Comparison of ENCODE assay signal across 29 cellular contexts in genomic region chr16:58536278-58536677, GRCh38. TPM values are rescaled to one million over a fixed set of nuclear protein-coding genes. Genes with fewer than 3 reads are reported as not detected.
"Had no signal": no experiment of that assay in that cellular context is flagged by ENCODE, and none has a peak within 500 bp of the region (broad histone marks: within the 10 kb centered on the region; RNA-seq: fewer than 3 reads in every experiment).

No MANE protein-coding gene starts in this region.

- H3K9me3 ChIP-seq: adrenal gland, body of pancreas, esophagus squamous epithelium, gastroesophageal sphincter had no signal

- ATAC-seq: activated CD8-positive, alpha-beta T cell treated with anti-CD3 and anti-CD28 coated beads, Interleukin-2, amount 10 ng/mL, durations not matched to agents 7 days and 5 days; activated naive CD8-positive, alpha-beta T cell treated with anti-CD3 and anti-CD28 coated beads, Interleukin-2, amount 50 U/mL, for 24 hours; body of pancreas; effector memory CD8-positive, alpha-beta T cell; gastroesophageal sphincter; WTC11 had no signal

- H3K27me3 ChIP-seq: adrenal gland, body of pancreas, esophagus squamous epithelium, gastroesophageal sphincter had no signal

- FAIRE-seq: colon, TTC549 had no signal

- H3K27ac ChIP-seq: body of pancreas, epithelial cell of prostate, esophagus squamous epithelium, gastroesophageal sphincter, VCaP had no signal

- H3K4me1 ChIP-seq: esophagus squamous epithelium, gastroesophageal sphincter had no signal

- H3K4me3 ChIP-seq: adrenal gland, body of pancreas, esophagus squamous epithelium, gastroesophageal sphincter had no signal

- DNase-seq: activated CD4-positive, alpha-beta memory T cell treated with anti-CD3 and anti-CD28 coated beads for 36 hours; activated CD4-positive, alpha-beta T cell treated with anti-CD3 and anti-CD28 coated beads, Interleukin-2, amount 10 ng/mL, durations not matched to agents 24 days and 14 days; activated CD8-positive, alpha-beta memory T cell treated with anti-CD3 and anti-CD28 coated beads, Interleukin-2, amount 10 ng/mL, durations not matched to agents 7 days and 5 days; activated CD8-positive, alpha-beta memory T cell treated with anti-CD3 and anti-CD28 coated beads, Interleukin-2, amount 50 U/mL, for 4 hours; activated CD8-positive, alpha-beta T cell treated with anti-CD3 and anti-CD28 coated beads, Interleukin-2, amount 10 ng/mL, durations not matched to agents 7 days and 5 days; activated effector memory CD4-positive, alpha-beta T cell treated with anti-CD3 and anti-CD28 coated beads, Interleukin-2, amount 50 U/mL, for 16 hours; activated naive CD4-positive, alpha-beta T cell treated with anti-CD3 and anti-CD28 coated beads for 36 hours; activated naive CD8-positive, alpha-beta T cell treated with anti-CD3 and anti-CD28 coated beads for 36 hours; activated naive CD8-positive, alpha-beta T cell treated with anti-CD3 and anti-CD28 coated beads, Interleukin-2, amount 50 U/mL, for 24 hours; activated T-cell treated with anti-CD3 and anti-CD28 coated beads, Interleukin-2, amount 50 U/mL, for 1 hour; activated T-cell treated with anti-CD3 and anti-CD28 coated beads, Interleukin-2, amount 50 U/mL, for 48 hours; adrenal gland; amygdala; aorta; body of pancreas; caudate nucleus; cortex of kidney; dermis blood vessel endothelial cell; effector CD4-positive, alpha-beta T cell; effector memory CD8-positive, alpha-beta T cell; esophagus squamous epithelium; foreskin melanocyte; T-helper 2 cell had no signal

RNA-seq across cellular contexts. Expression of gene NDRG4, which starts 36.3 kb away (rescaled TPM):
- total RNA-seq: activated CD8-positive, alpha-beta T cell treated with anti-CD3 and anti-CD28 coated beads, Interleukin-2, amount 10 ng/mL, durations not matched to agents 7 days and 5 days had no signal
